8 cellular contexts compared by ENCODE assay signal in genomic region chr17:32486701-32487459, GRCh38. TPM values are rescaled to one million over a fixed set of nuclear protein-coding genes. Genes with fewer than 3 reads are reported as not detected.
DNase-seq lines count a peak whose midpoint lies in the region; ATAC-seq and TF ChIP-seq lines count a peak whose summit lies in the region.

TSS of gene CDK5R1 (plus strand) at chr17:32486993. CDS start at chr17:32487621, 628 bp downstream.

- H3K9me3 Mint-ChIP-seq in CD4-positive, CD25-positive, alpha-beta regulatory T cell, result no peaks in the 10 kb centered on the region

- DNase-seq in CD4-positive, CD25-positive, alpha-beta regulatory T cell, result peak; percentile 67 to 74 (median 67)
- peak; percentile 71 for DNase-seq in HT-29 (ENCODE audit: low spot score)
- peak; percentile 76 for DNase-seq in RPMI8226
- peak in 3 of 4 experiments; percentile 42 to 74 (median 46) for DNase-seq in activated naive CD4-positive, alpha-beta T cell (lab: John Stamatoyannopoulos, UW)
- peak; percentile 81 for DNase-seq in germinal center (ENCODE audit: low spot score)
- DNase-seq in transverse colon, result peak; percentile 77

- peak; percentile 62 to 68 for ATAC-seq in CD4-positive, CD25-positive, alpha-beta regulatory T cell (ENCODE audit: low read depth in 2 of 2)
- ATAC-seq in GM19397 (IDR thresholded peaks at IDR 0.05; ENCODE audit: unreplicated experiment), result peak; percentile 44

- no peak for TF ChIP-seq EP300 in transverse colon (IDR thresholded peaks at IDR 0.05; ENCODE audit: low read depth)

- TF ChIP-seq CTCF in neutrophil (IDR thresholded peaks at IDR 0.05) (no peak), transverse colon (IDR thresholded peaks at IDR 0.05) (no peak)

- TF ChIP-seq POLR2A in transverse colon (IDR thresholded peaks at IDR 0.05), result no peak

- H3K27ac ChIP-seq in CD4-positive, CD25-positive, alpha-beta regulatory T cell (ENCODE audit: insufficient read depth, low read length, poor library complexity, severe bottlenecking), result peak within 1 kb of the TSS; percentile 51
- H3K27ac ChIP-seq in neutrophil, result peak within 1 kb of the TSS; percentile 76
- H3K27ac ChIP-seq in transverse colon, result peak within 1 kb of the TSS; percentile 50 to 67 (median 64)

- H3K4me1 ChIP-seq in CD4-positive, CD25-positive, alpha-beta regulatory T cell (ENCODE audit: control insufficient read depth, insufficient read depth, low read length, poor library complexity, severe bottlenecking), result peaks cover 50% of the 10 kb centered on the region
- H3K4me1 ChIP-seq in neutrophil (ENCODE audit: control insufficient read depth in 1 of 2, insufficient read depth in 1 of 2, low read depth in 1 of 2, low read length in 1 of 2) (peaks cover 56 to 59% of the 10 kb centered on the region in 2 experiments), transverse colon (peaks cover 0 to 24% (median 11%) of the 10 kb centered on the region in 4 donors)

- WGBS in transverse colon (ENCODE audit: low coverage in 1 of 2), 2 donors, result 2% methylated on average over 54 of the region's 135 CpGs; no CpG with 5 or more reads in 1 of the 2 donors

- H3K36me3 Mint-ChIP-seq in CD4-positive, CD25-positive, alpha-beta regulatory T cell, result peaks cover 25% of the 10 kb centered on the region

- peak within 1 kb of the TSS; percentile 80 for H3K4me3 ChIP-seq in CD4-positive, CD25-positive, alpha-beta regulatory T cell (ENCODE audit: low read depth, low read length)
- H3K4me3 ChIP-seq in neutrophil (ENCODE audit: low read depth in 1 of 2, low read length in 1 of 2) (peak within 1 kb of the TSS; percentile 73 to 94), transverse colon (peak within 1 kb of the TSS; percentile 18 to 59 (median 58))

- H3K4me1 Mint-ChIP-seq in CD4-positive, CD25-positive, alpha-beta regulatory T cell, result peaks cover 0 to 60% (median 17%) of the 10 kb centered on the region in 4 donors

- in situ Hi-C loops in transverse colon (cut with MboI; ENCODE audit: low pct_ligation_motif_present in 1 of 4, low pct_unique_long_range_greater_than_20kb in 1 of 4, low sequenced_read_pairs in 3 of 4), result loop anchor here in 2 of 4 donors (25.0 kb wide), 2 partner anchors 275 to 425 kb away; no protein-coding TSS in a partner anchor

- intact Hi-C loops in transverse colon (cut with DNase I; ENCODE audit: low total_unique reads), result loop anchor here (10.0 kb wide), 1 partner anchor 268 kb away; no protein-coding TSS in a partner anchor

- H3K36me3 ChIP-seq in CD4-positive, CD25-positive, alpha-beta regulatory T cell (ENCODE audit: control insufficient read depth, insufficient read depth, low read length), result peaks cover 11% of the 10 kb centered on the region
- peaks cover 37% of the 10 kb centered on the region for H3K36me3 ChIP-seq in neutrophil
- peaks cover 0 to under 1% (median 0%) of the 10 kb centered on the region in 4 donors for H3K36me3 ChIP-seq in transverse colon

- peak within 1 kb of the TSS; percentile 83 to 91 (median 87) for H3K27ac Mint-ChIP-seq in CD4-positive, CD25-positive, alpha-beta regulatory T cell

- H3K4me3 Mint-ChIP-seq in CD4-positive, CD25-positive, alpha-beta regulatory T cell, result peak within 1 kb of the TSS; percentile 87 to 94 (median 92)

- H3K27me3 ChIP-seq in CD4-positive, CD25-positive, alpha-beta regulatory T cell (ENCODE audit: control insufficient read depth, insufficient read depth, low read length), result no peaks in the 10 kb centered on the region
- H3K27me3 ChIP-seq in neutrophil, result peaks cover 3% of the 10 kb centered on the region
- H3K27me3 ChIP-seq in transverse colon, result no peaks in the 10 kb centered on the region

- H3K27me3 Mint-ChIP-seq in CD4-positive, CD25-positive, alpha-beta regulatory T cell, result no peaks in the 10 kb centered on the region

- H3K9me3 ChIP-seq in CD4-positive, CD25-positive, alpha-beta regulatory T cell (ENCODE audit: control insufficient read depth in 2 of 2, low read length in 2 of 2), result no peaks in the 10 kb centered on the region
- H3K9me3 ChIP-seq in neutrophil, result no peaks in the 10 kb centered on the region
- H3K9me3 ChIP-seq in transverse colon, result no peaks in the 10 kb centered on the region

RNA-seq across cellular contexts. Expression of gene CDK5R1, which starts in this region (rescaled TPM):
- total RNA-seq in CD4-positive, CD25-positive, alpha-beta regulatory T cell, result 6.3 TPM
- 1 to 10 TPM; 3.5 to 8.9 (median 5.0) TPM for polyA plus RNA-seq in CD4-positive, CD25-positive, alpha-beta regulatory T cell
- total RNA-seq in HT-29 (2014; rRNA removed; shearing (Covaris generic)), result 3.0 and 4.0 TPM in 2 replicates
- total RNA-seq in transverse colon, result 10 to 100 TPM in 1 of 4 donors, 1 to 10 TPM in 3; 1.3 to 41.2 (median 2.4) TPM

Comparison
In these comparisons a context has a peak if more than half of its experiments do, and no peak if none do; other contexts are left out.
1. Peak in every context shown above with its lines: DNase-seq, ATAC-seq, H3K4me3 ChIP-seq and H3K27ac ChIP-seq.